1 cellular context compared by ENCODE assay signal in genomic region chrX:128927363-128927762, GRCh38.
TF ChIP-seq lines count a peak whose summit lies in the region.

No MANE protein-coding gene starts in this region.

TF ChIP-seq in HepG2, 621 proteins besides CTCF, POLR2A, EP300 and RAD21 (continued from another document):
- TF ChIP-seq, protein P1, sequence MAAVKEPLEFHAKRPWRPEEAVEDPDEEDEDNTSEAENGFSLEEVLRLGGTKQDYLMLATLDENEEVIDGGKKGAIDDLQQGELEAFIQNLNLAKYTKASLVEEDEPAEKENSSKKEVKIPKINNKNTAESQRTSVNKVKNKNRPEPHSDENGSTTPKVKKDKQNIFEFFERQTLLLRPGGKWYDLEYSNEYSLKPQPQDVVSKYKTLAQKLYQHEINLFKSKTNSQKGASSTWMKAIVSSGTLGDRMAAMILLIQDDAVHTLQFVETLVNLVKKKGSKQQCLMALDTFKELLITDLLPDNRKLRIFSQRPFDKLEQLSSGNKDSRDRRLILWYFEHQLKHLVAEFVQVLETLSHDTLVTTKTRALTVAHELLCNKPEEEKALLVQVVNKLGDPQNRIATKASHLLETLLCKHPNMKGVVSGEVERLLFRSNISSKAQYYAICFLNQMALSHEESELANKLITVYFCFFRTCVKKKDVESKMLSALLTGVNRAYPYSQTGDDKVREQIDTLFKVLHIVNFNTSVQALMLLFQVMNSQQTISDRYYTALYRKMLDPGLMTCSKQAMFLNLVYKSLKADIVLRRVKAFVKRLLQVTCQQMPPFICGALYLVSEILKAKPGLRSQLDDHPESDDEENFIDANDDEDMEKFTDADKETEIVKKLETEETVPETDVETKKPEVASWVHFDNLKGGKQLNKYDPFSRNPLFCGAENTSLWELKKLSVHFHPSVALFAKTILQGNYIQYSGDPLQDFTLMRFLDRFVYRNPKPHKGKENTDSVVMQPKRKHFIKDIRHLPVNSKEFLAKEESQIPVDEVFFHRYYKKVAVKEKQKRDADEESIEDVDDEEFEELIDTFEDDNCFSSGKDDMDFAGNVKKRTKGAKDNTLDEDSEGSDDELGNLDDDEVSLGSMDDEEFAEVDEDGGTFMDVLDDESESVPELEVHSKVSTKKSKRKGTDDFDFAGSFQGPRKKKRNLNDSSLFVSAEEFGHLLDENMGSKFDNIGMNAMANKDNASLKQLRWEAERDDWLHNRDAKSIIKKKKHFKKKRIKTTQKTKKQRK (IDR thresholded peaks at IDR 0.05; ENCODE audit: low read length): no peak
- TF ChIP-seq POLR2G (IDR thresholded peaks at IDR 0.05; ENCODE audit: low read depth, low read length) (no peak), ZFP36L1 (CRISPR knock-in tag; IDR thresholded peaks at IDR 0.05) (no peak), NBN (conservative IDR thresholded peaks at IDR 0.05) (no peak), FOXC1 (CRISPR knock-in tag; IDR thresholded peaks at IDR 0.05; ENCODE audit: borderline replicate concordance) (no peak)
